ENCODE assay signal across 1 cellular context in the genomic region with DNA sequence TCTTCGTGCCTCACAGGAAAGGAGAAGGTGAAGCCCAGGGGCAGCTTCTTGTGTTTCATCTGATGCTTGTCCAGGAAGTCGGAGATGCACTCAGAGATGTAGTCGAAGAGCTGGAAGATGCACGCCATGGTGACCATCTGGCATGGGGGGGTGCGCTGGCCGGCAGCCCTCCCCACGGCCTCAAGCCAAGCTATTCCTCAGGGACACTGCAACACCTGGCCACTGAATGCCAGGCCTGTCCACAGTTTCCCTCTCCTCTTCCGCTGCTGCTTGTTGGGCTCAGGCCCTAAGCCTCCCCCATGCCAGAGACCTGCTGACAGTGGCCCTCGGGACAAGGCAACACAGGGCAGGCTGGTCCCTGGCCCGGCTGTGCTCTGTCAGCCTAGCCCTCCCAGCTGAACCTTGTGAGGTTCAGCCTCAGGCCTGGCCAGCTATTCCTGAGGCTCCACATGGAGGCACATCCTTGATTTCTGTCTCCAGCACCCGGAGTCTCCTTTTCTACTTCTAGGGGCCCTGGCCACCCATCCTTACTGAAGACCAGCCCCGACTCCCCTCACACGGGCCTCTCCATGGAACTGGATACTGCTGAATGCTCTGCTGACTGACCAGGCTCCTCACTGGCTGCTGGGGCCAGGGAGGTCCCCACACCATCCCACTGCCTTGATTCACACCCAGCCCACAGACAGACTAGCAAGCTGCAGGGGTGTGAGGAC.
TF ChIP-seq lines count a peak whose summit lies in the region.

No MANE protein-coding gene starts in this region.

TF ChIP-seq in HCT116, 20 proteins besides CTCF, POLR2A, EP300 and RAD21:
- TF ChIP-seq SRF (IDR thresholded peaks at IDR 0.05; ENCODE audit: low read depth) (no peak), YY1 (IDR thresholded peaks at IDR 0.05; ENCODE audit: extremely low read depth, insufficient replicate concordance, low read depth, low read length) (no peak), EZH2 (IDR thresholded peaks at IDR 0.05) (no peak), ZFX (IDR thresholded peaks at IDR 0.05) (no peak), SP1 (IDR thresholded peaks at IDR 0.05; ENCODE audit: low read depth) (no peak)
TF ChIP-seq in HCT116: peak in this region for 0.
